In the genomic region with DNA sequence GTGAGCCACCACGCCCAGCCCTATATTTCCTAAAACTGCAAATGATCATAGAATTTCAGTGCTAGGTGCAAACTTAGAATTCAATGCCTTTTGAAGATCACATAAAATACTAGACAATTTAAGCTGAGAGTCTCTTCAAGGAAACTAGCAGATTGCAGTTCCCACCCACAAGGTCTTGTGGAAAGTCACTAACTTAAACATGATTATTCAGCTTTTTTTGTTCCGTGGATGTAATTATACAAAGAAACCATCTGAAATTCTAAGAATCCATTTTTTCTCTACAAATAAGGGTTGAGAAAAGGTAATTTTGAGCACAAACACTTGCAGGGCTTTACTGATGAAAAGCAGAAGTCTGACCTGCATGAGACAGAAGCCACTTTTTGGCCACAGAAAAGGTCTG, we compare ENCODE assay signal across 1 cellular context.
TF ChIP-seq lines count a peak whose summit lies in the region.

No MANE protein-coding gene starts in this region.

TF ChIP-seq in K562, 482 proteins besides CTCF, POLR2A, EP300 and RAD21 (continued from another document):
- peak; percentile 81 for TF ChIP-seq SPI1 (IDR thresholded peaks at IDR 0.05; ENCODE audit: borderline replicate concordance, low read depth, low read length)
- no peak for TF ChIP-seq STAT5B (CRISPR knock-in tag; IDR thresholded peaks at IDR 0.05)
- TF ChIP-seq ZNF124 (CRISPR knock-in tag; IDR thresholded peaks at IDR 0.05), result no peak
- TF ChIP-seq HDAC8 (tag; IDR thresholded peaks at IDR 0.05), result no peak
- TF ChIP-seq EWSR1 (IDR thresholded peaks at IDR 0.05; ENCODE audit: borderline replicate concordance, low read depth, partially characterized antibody), result no peak
- TF ChIP-seq ZKSCAN8 (CRISPR knock-in tag; IDR thresholded peaks at IDR 0.05), result no peak
- TF ChIP-seq ZNF316 (IDR thresholded peaks at IDR 0.05), result peak; percentile 87
